ENCODE assay signal across 25 cellular contexts in the genomic region with DNA sequence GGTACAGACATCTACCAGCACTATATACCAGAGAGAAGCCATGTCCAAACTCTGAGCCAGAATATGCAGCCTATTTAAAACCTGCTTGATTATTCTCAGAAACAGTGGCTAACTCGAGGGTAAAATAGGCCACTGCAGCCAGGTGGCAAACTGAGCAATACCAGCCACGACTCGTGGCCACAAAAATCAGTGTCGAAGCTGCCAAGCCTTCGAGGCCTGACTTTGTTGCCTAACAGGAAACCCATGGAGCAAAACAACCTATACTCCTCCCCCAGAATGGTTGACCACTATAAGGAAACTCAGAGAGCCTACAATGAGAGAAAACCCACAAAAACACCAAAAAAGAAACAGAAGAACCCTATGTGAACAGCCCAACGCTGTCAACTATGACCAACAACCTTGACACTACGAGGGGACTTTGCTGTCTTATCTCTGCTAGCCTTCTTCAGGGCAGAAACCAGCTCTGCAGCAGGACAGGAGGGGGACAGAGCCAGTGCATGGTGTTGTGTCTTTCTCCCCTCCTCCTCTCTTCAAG.
"Had no signal": no experiment of that assay in that cellular context is flagged by ENCODE, and none has a peak within 500 bp of the region (broad histone marks: within the 10 kb centered on the region; RNA-seq: fewer than 3 reads in every experiment).

No MANE protein-coding gene starts in this region.

- H3K27ac Mint-ChIP-seq: activated CD4-positive, alpha-beta memory T cell treated with anti-CD3 and anti-CD28 coated beads, Interleukin-2, amount 10 ng/mL, durations not matched to agents 7 days and 5 days; activated CD8-positive, alpha-beta memory T cell treated with anti-CD3 and anti-CD28 coated beads, Interleukin-2, amount 10 ng/mL, durations not matched to agents 7 days and 5 days; activated naive CD8-positive, alpha-beta T cell treated with anti-CD3 and anti-CD28 coated beads, Interleukin-2, amount 50 U/mL, for 24 hours; activated T-helper 17 cell treated with anti-CD3 and anti-CD28 coated beads, Interleukin-2, amount 50 U/mL, for 72 hours; immature natural killer cell; memory B cell; neural progenitor cell; stimulated activated memory B cell treated with anti-CD40 and anti-IgM and Interleukin-4, amounts not matched to agents 10 μg/mL and 1 μg/mL and 100 μg/mL, for 72 hours had no signal

- DNase-seq: activated CD4-positive, alpha-beta memory T cell treated with anti-CD3 and anti-CD28 coated beads, Interleukin-2, amount 10 ng/mL, durations not matched to agents 7 days and 5 days; activated CD4-positive, alpha-beta T cell treated with anti-CD3 and anti-CD28 coated beads for 48 hours; activated CD4-positive, CD25-positive, alpha-beta regulatory T cell; activated CD8-positive, alpha-beta memory T cell treated with anti-CD3 and anti-CD28 coated beads, Interleukin-2, amount 10 ng/mL, durations not matched to agents 7 days and 5 days; activated naive CD4-positive, alpha-beta T cell; activated naive CD8-positive, alpha-beta T cell treated with anti-CD3 and anti-CD28 coated beads, Interleukin-2, amount 50 U/mL, for 24 hours; erythroblast; gastrocnemius medialis; heart right ventricle; immature natural killer cell; kidney glomerular epithelial cell; left ventricle myocardium inferior; mucosa of descending colon; naive thymus-derived CD4-positive, alpha-beta T cell; right cardiac atrium; stimulated activated CD4-positive, alpha-beta T cell treated with anti-CD3 and anti-CD28 coated beads, Interleukin-4, amount 100 ng/mL, for 24 hours; thyroid gland had no signal

- H3K4me1 Mint-ChIP-seq: activated CD4-positive, alpha-beta memory T cell treated with anti-CD3 and anti-CD28 coated beads, Interleukin-2, amount 10 ng/mL, durations not matched to agents 7 days and 5 days; activated T-helper 17 cell treated with anti-CD3 and anti-CD28 coated beads, Interleukin-2, amount 50 U/mL, for 72 hours; stimulated activated memory B cell treated with anti-CD40 and anti-IgM and Interleukin-4, amounts not matched to agents 10 μg/mL and 1 μg/mL and 100 μg/mL, for 72 hours had no signal

- H3K36me3 Mint-ChIP-seq: memory B cell; stimulated activated memory B cell treated with anti-CD40 and anti-IgM and Interleukin-4, amounts not matched to agents 10 μg/mL and 1 μg/mL and 100 μg/mL, for 72 hours had no signal

- H3K4me3 Mint-ChIP-seq: activated CD4-positive, alpha-beta memory T cell treated with anti-CD3 and anti-CD28 coated beads, Interleukin-2, amount 10 ng/mL, durations not matched to agents 7 days and 5 days; activated CD8-positive, alpha-beta memory T cell treated with anti-CD3 and anti-CD28 coated beads, Interleukin-2, amount 10 ng/mL, durations not matched to agents 7 days and 5 days; activated naive CD8-positive, alpha-beta T cell treated with anti-CD3 and anti-CD28 coated beads, Interleukin-2, amount 50 U/mL, for 24 hours; activated T-helper 17 cell treated with anti-CD3 and anti-CD28 coated beads, Interleukin-2, amount 50 U/mL, for 72 hours; central memory CD8-positive, alpha-beta T cell; immature natural killer cell; memory B cell; naive thymus-derived CD4-positive, alpha-beta T cell; neural progenitor cell; stimulated activated memory B cell treated with anti-CD40 and anti-IgM and Interleukin-4, amounts not matched to agents 10 μg/mL and 1 μg/mL and 100 μg/mL, for 72 hours had no signal

- H3K9me3 Mint-ChIP-seq: activated CD4-positive, alpha-beta memory T cell treated with anti-CD3 and anti-CD28 coated beads, Interleukin-2, amount 10 ng/mL, durations not matched to agents 7 days and 5 days; activated naive CD8-positive, alpha-beta T cell treated with anti-CD3 and anti-CD28 coated beads, Interleukin-2, amount 50 U/mL, for 24 hours; activated T-helper 17 cell treated with anti-CD3 and anti-CD28 coated beads, Interleukin-2, amount 50 U/mL, for 72 hours; memory B cell; stimulated activated memory B cell treated with anti-CD40 and anti-IgM and Interleukin-4, amounts not matched to agents 10 μg/mL and 1 μg/mL and 100 μg/mL, for 72 hours had no signal

- H3K4me3 ChIP-seq: ascending aorta, coronary artery, gastrocnemius medialis, heart right ventricle, left ventricle myocardium inferior, mucosa of descending colon, neural progenitor cell, prostate gland, thyroid gland had no signal
